In genomic region chr2:105328281-105329196, GRCh38 we compare ENCODE assay signal across 1 cellular context.
A peak's percentile ranks its signal among the peaks of the same experiment; 100 is the strongest.
TF ChIP-seq lines count a peak whose summit lies in the region.

No MANE protein-coding gene starts in this region.

TF ChIP-seq in HepG2, 621 proteins besides CTCF, POLR2A, EP300 and RAD21 (continued from another document and continues in another):
- TF ChIP-seq THRA (CRISPR knock-in tag; IDR thresholded peaks at IDR 0.05; ENCODE audit: borderline replicate concordance), result no peak
- 0 out of 2 replicates have a peak, but pooled peaks have one; percentile 73 for TF ChIP-seq ZFP36L1 (CRISPR knock-in tag; IDR thresholded peaks at IDR 0.05)
- 0 out of 2 replicates have a peak, but pooled peaks have one; percentile 50 for TF ChIP-seq GTF3A (CRISPR knock-in tag; conservative IDR thresholded peaks at IDR 0.05)
- TF ChIP-seq HOMEZ (CRISPR knock-in tag; IDR thresholded peaks at IDR 0.05; ENCODE audit: low read depth), result no peak
- TF ChIP-seq PBX3 (CRISPR knock-in tag; IDR thresholded peaks at IDR 0.05; ENCODE audit: borderline replicate concordance), result no peak
- peak; percentile 85; the same call in 1 of the 2 replicates for TF ChIP-seq ZNF766 (CRISPR knock-in tag; IDR thresholded peaks at IDR 0.05; ENCODE audit: borderline replicate concordance)
- TF ChIP-seq CREBL2 (CRISPR knock-in tag; IDR thresholded peaks at IDR 0.05; ENCODE audit: borderline replicate concordance), result no peak; the same call in 1 of the 2 replicates
- 0 out of 2 replicates have a peak, but pooled peaks have one; percentile 57 for TF ChIP-seq HOXA9 (CRISPR knock-in tag; IDR thresholded peaks at IDR 0.05; ENCODE audit: borderline replicate concordance)
- TF ChIP-seq MTERF4 (CRISPR knock-in tag; IDR thresholded peaks at IDR 0.05), result peak; percentile 94; the same call in 1 of the 2 replicates
- peak; percentile 66; the same call in 1 of the 2 replicates for TF ChIP-seq NR0B2 (CRISPR knock-in tag; IDR thresholded peaks at IDR 0.05)
- peak; percentile 99 for TF ChIP-seq THAP9 (CRISPR knock-in tag; IDR thresholded peaks at IDR 0.05; ENCODE audit: borderline replicate concordance)
- TF ChIP-seq ZFY (CRISPR knock-in tag; IDR thresholded peaks at IDR 0.05), result peak; percentile 87
- 0 out of 2 replicates have a peak, but pooled peaks have one; percentile 17 for TF ChIP-seq ZNF136 (CRISPR knock-in tag; IDR thresholded peaks at IDR 0.05; ENCODE audit: low read depth)
- no peak for TF ChIP-seq KDM6A (CRISPR knock-in tag; IDR thresholded peaks at IDR 0.05; ENCODE audit: low read depth)
- TF ChIP-seq ZZZ3 (CRISPR knock-in tag; IDR thresholded peaks at IDR 0.05; ENCODE audit: borderline replicate concordance), result peak; percentile 67; the same call in 1 of the 2 replicates
- TF ChIP-seq ZNF574 (CRISPR knock-in tag; IDR thresholded peaks at IDR 0.05), result peak; percentile 65
- TF ChIP-seq NONO (IDR thresholded peaks at IDR 0.05), result no peak
- peak; percentile 69; the same call in 1 of the 2 replicates for TF ChIP-seq NONO (CRISPR knock-in tag; conservative IDR thresholded peaks at IDR 0.05)
- no peak for TF ChIP-seq SMC3 (IDR thresholded peaks at IDR 0.05; ENCODE audit: low read length)
- TF ChIP-seq SOX13 (IDR thresholded peaks at IDR 0.05), result no peak
- TF ChIP-seq SOX13 (CRISPR knock-in tag; conservative IDR thresholded peaks at IDR 0.05 in 1 of 2, IDR thresholded peaks at IDR 0.05 in 1 of 2), result peak in 1 of 2 experiments; percentile 28; a peak in 1 of 4 replicates
- TF ChIP-seq KLF9 (CRISPR knock-in tag; IDR thresholded peaks at IDR 0.05; ENCODE audit: low read depth), result no peak
- peak; percentile 71; the same call in 1 of the 2 replicates for TF ChIP-seq KMT2A (CRISPR knock-in tag; IDR thresholded peaks at IDR 0.05)
- no peak for TF ChIP-seq MYNN (CRISPR knock-in tag; IDR thresholded peaks at IDR 0.05; ENCODE audit: low read depth)
- TF ChIP-seq HNF4A (CRISPR knock-in tag; IDR thresholded peaks at IDR 0.05), result no peak
- no peak for TF ChIP-seq ELK4 (CRISPR knock-in tag; IDR thresholded peaks at IDR 0.05; ENCODE audit: borderline replicate concordance)
- TF ChIP-seq ZBED4 (CRISPR knock-in tag; IDR thresholded peaks at IDR 0.05; ENCODE audit: borderline replicate concordance), result no peak
- no peak for TF ChIP-seq EHMT2 (IDR thresholded peaks at IDR 0.05; ENCODE audit: borderline replicate concordance, low read depth, low read length)
- no peak; the same call in none of the 2 replicates for TF ChIP-seq RXRA (CRISPR knock-in tag; IDR thresholded peaks at IDR 0.05)
- no peak for TF ChIP-seq NR3C1 (CRISPR knock-in tag; IDR thresholded peaks at IDR 0.05)
- TF ChIP-seq CBX5 (CRISPR knock-in tag; IDR thresholded peaks at IDR 0.05; ENCODE audit: borderline replicate concordance), result peak; percentile 56; the same call in 1 of the 2 replicates
- 0 out of 2 replicates have a peak, but pooled peaks have one; percentile 22 for TF ChIP-seq ZNF580 (CRISPR knock-in tag; IDR thresholded peaks at IDR 0.05; ENCODE audit: borderline replicate concordance, low read depth)
